Comparison of ENCODE assay signal across 2 cellular contexts in genomic region chr3:191282262-191283215, GRCh38.
TF ChIP-seq lines count a peak whose summit lies in the region.

No MANE protein-coding gene starts in this region.

TF ChIP-seq in SK-N-SH treated with all-trans-retinoic acid at 6 μM for 48 hours, 23 proteins besides CTCF, POLR2A, EP300 and RAD21 (continued from another document):
- TF ChIP-seq POU6F1 (CRISPR knock-in tag; IDR thresholded peaks at IDR 0.05; ENCODE audit: borderline replicate concordance, low read depth) (no peak), TOX (CRISPR knock-in tag; IDR thresholded peaks at IDR 0.05; ENCODE audit: borderline replicate concordance) (no peak), TSHZ2 (CRISPR knock-in tag; IDR thresholded peaks at IDR 0.05) (no peak), ZFP3 (CRISPR knock-in tag; IDR thresholded peaks at IDR 0.05) (no peak), CSDC2 (CRISPR knock-in tag; IDR thresholded peaks at IDR 0.05) (no peak), OSR1 (CRISPR knock-in tag; IDR thresholded peaks at IDR 0.05) (no peak), PATZ1 (CRISPR knock-in tag; IDR thresholded peaks at IDR 0.05; ENCODE audit: borderline replicate concordance) (no peak), CREB5 (CRISPR knock-in tag; IDR thresholded peaks at IDR 0.05; ENCODE audit: low read depth) (no peak), ZFP30 (CRISPR knock-in tag; IDR thresholded peaks at IDR 0.05) (no peak), PPARA (CRISPR knock-in tag; IDR thresholded peaks at IDR 0.05; ENCODE audit: borderline replicate concordance) (no peak), TCF4 (CRISPR knock-in tag; IDR thresholded peaks at IDR 0.05; ENCODE audit: borderline replicate concordance) (no peak), CSRNP3 (CRISPR knock-in tag; IDR thresholded peaks at IDR 0.05) (no peak), ZNF70 (CRISPR knock-in tag; IDR thresholded peaks at IDR 0.05) (no peak), GLIS3 (CRISPR knock-in tag; IDR thresholded peaks at IDR 0.05) (no peak), ZC3H10 (CRISPR knock-in tag; IDR thresholded peaks at IDR 0.05) (no peak), ESRRG (CRISPR knock-in tag; IDR thresholded peaks at IDR 0.05) (no peak), BACH2 (CRISPR knock-in tag; IDR thresholded peaks at IDR 0.05; ENCODE audit: borderline replicate concordance) (no peak)

TF ChIP-seq in SK-N-SH, 30 proteins besides CTCF, POLR2A, EP300 and RAD21 (continued from another document):
- no peak for TF ChIP-seq REST (IDR thresholded peaks at IDR 0.05; ENCODE audit: low read depth, low read length)
- TF ChIP-seq PBX3 (IDR thresholded peaks at IDR 0.05), result no peak; the same call in 1 of the 2 replicates
- no peak for TF ChIP-seq MEF2A (IDR thresholded peaks at IDR 0.05; ENCODE audit: borderline replicate concordance, low read depth)
- TF ChIP-seq USF2 (IDR thresholded peaks at IDR 0.05; ENCODE audit: borderline replicate concordance, low read depth, low read length), result no peak
- TF ChIP-seq ZBTB33 (IDR thresholded peaks at IDR 0.05; ENCODE audit: borderline replicate concordance, low read depth), result no peak
- no peak for TF ChIP-seq FOXJ3 (CRISPR knock-in tag; IDR thresholded peaks at IDR 0.05)
- no peak for TF ChIP-seq POLR2AphosphoS5 (IDR thresholded peaks at IDR 0.05; ENCODE audit: low read depth, low read length)
- no peak for TF ChIP-seq TAF1 (IDR thresholded peaks at IDR 0.05; ENCODE audit: borderline replicate concordance, low read depth, low read length)
- no peak for TF ChIP-seq RFX5 (IDR thresholded peaks at IDR 0.05; ENCODE audit: low read length)
- no peak for TF ChIP-seq IRF3 (IDR thresholded peaks at IDR 0.05; ENCODE audit: low read depth, low read length)
- no peak for TF ChIP-seq USF1 (IDR thresholded peaks at IDR 0.05; ENCODE audit: borderline replicate concordance, low read depth)
- TF ChIP-seq GABPA (IDR thresholded peaks at IDR 0.05; ENCODE audit: low read depth), result no peak
